In the genomic region with DNA sequence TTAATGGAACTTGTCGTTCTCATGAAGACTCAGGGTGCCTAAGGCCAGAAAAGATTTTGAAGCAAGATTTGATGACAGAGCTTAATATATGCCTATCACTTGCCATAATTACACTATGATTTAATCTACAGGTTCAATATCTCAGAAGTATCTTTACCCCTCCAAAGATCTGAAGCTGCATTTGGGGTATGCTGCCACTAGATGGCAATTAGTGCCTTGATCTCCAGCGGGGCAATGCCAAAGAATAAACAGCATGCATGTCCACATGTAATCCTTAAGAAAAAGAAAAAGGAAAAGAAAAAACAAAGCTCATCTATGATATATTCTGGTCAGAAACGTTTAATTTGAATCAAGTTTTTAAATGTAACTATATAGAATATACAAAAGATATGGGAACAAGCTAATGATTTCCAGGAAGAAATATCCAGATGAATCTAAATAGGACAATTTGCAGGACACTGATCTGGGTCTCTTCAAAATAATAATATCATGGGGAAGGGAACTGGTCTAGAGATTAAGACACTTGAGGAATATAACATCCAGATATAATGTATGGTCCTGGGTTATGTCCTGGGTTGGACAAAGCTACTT, we compare ENCODE assay signal across 11 cellular contexts. TPM values are rescaled to one million over a fixed set of nuclear protein-coding genes. Genes with fewer than 3 reads are reported as not detected.
A peak's percentile ranks its signal among the peaks of the same experiment; 100 is the strongest.
DNase-seq lines count a peak whose midpoint lies in the region; ATAC-seq, FAIRE-seq and TF ChIP-seq lines count a peak whose summit lies in the region.
"Had no signal": no experiment of that assay in that cellular context is flagged by ENCODE, and none has a peak within 500 bp of the region (broad histone marks: within the 10 kb centered on the region; RNA-seq: fewer than 3 reads in every experiment).

No MANE protein-coding gene starts in this region.

- H3K4me3 ChIP-seq in HFF-Myc (replicated peaks; ENCODE audit: low read depth, low read length): no peak overlapping the region
- H3K4me3 ChIP-seq in SK-N-MC: no peak overlapping the region

- H3K36me3 Mint-ChIP-seq in activated T-cell treated with anti-CD3 and anti-CD28 coated beads, Interleukin-2, amount 50 U/mL, for 24 hours (ENCODE audit: low read depth): no peaks in the 10 kb centered on the region

- H3K36me3 ChIP-seq in SK-N-MC (ENCODE audit: insufficient read depth, low read length): no peaks in the 10 kb centered on the region

- no peak overlapping the region for H3K27ac ChIP-seq in SK-N-MC

- H3K9ac ChIP-seq in SK-N-MC (ENCODE audit: insufficient read length): no peak overlapping the region

- ATAC-seq in left lobe of liver (peak; percentile 86), GM18519 (IDR thresholded peaks at IDR 0.05; ENCODE audit: low FRiP score, unreplicated experiment) (no peak), GM18498 (IDR thresholded peaks at IDR 0.05; ENCODE audit: unreplicated experiment) (no peak)
- ATAC-seq: effector memory CD8-positive, alpha-beta T cell had no signal

- no peaks in the 10 kb centered on the region for H3K4me1 Mint-ChIP-seq in activated T-cell treated with anti-CD3 and anti-CD28 coated beads, Interleukin-2, amount 50 U/mL, for 24 hours (ENCODE audit: low read depth)

- H3K27me3 Mint-ChIP-seq in activated T-cell treated with anti-CD3 and anti-CD28 coated beads, Interleukin-2, amount 50 U/mL, for 24 hours: no peaks in the 10 kb centered on the region
- H3K27me3 Mint-ChIP-seq: effector memory CD8-positive, alpha-beta T cell had no signal

- peak; percentile 8 for TF ChIP-seq CTCF in HFF-Myc (IDR thresholded peaks at IDR 0.05; ENCODE audit: low read depth, low read length, missing control alignments)

- H3K9me3 Mint-ChIP-seq in activated T-cell treated with anti-CD3 and anti-CD28 coated beads, Interleukin-2, amount 50 U/mL, for 24 hours: peaks cover 4% of the 10 kb centered on the region

- FAIRE-seq in HTR-8/SVneo (lab: Jason Lieb, UNC): no peak
- FAIRE-seq: GM12892 had no signal

- H3K27ac Mint-ChIP-seq in activated T-cell treated with anti-CD3 and anti-CD28 coated beads, Interleukin-2, amount 50 U/mL, for 24 hours: no peak overlapping the region
- H3K27ac Mint-ChIP-seq: effector memory CD8-positive, alpha-beta T cell had no signal

- no peak overlapping the region for H3K4me3 Mint-ChIP-seq in activated T-cell treated with anti-CD3 and anti-CD28 coated beads, Interleukin-2, amount 50 U/mL, for 24 hours
- H3K4me3 Mint-ChIP-seq: effector memory CD8-positive, alpha-beta T cell had no signal

- DNase-seq in EL (peak; percentile 1), HFF-Myc (ENCODE audit: extremely low read depth, low read depth) (no peak), SK-N-MC (ENCODE audit: low read depth, low spot score) (peak; percentile 16), left lobe of liver (ENCODE audit: low spot score) (no peak), HTR-8/SVneo (ENCODE audit: insufficient read length, low spot score) (no peak)
- no peak for DNase-seq in activated T-cell treated with anti-CD3 and anti-CD28 coated beads, Interleukin-2, amount 50 U/mL, for 24 hours
- DNase-seq: effector memory CD8-positive, alpha-beta T cell; NCI-H2227 treated with DMSO at 0.1 percent for 48 hours had no signal

- H3K9me3 ChIP-seq in SK-N-MC (ENCODE audit: low read depth, low read length): no peaks in the 10 kb centered on the region

RNA-seq across cellular contexts. Expression of a gene that starts 55.0 kb away (rescaled TPM):
- total RNA-seq in left lobe of liver: not detected

Comparison
In these comparisons a context has a peak if more than half of its experiments do, and no peak if none do; other contexts are left out.
1. DNase-seq: peak in EL (single experiment) and SK-N-MC (single experiment); none in HFF-Myc (single experiment), left lobe of liver (single experiment), HTR-8/SVneo (single experiment) and activated T-cell treated with anti-CD3 and anti-CD28 coated beads, Interleukin-2, amount 50 U/mL, for 24 hours (single experiment).